Comparison of ENCODE assay signal across 13 cellular contexts in the genomic region with DNA sequence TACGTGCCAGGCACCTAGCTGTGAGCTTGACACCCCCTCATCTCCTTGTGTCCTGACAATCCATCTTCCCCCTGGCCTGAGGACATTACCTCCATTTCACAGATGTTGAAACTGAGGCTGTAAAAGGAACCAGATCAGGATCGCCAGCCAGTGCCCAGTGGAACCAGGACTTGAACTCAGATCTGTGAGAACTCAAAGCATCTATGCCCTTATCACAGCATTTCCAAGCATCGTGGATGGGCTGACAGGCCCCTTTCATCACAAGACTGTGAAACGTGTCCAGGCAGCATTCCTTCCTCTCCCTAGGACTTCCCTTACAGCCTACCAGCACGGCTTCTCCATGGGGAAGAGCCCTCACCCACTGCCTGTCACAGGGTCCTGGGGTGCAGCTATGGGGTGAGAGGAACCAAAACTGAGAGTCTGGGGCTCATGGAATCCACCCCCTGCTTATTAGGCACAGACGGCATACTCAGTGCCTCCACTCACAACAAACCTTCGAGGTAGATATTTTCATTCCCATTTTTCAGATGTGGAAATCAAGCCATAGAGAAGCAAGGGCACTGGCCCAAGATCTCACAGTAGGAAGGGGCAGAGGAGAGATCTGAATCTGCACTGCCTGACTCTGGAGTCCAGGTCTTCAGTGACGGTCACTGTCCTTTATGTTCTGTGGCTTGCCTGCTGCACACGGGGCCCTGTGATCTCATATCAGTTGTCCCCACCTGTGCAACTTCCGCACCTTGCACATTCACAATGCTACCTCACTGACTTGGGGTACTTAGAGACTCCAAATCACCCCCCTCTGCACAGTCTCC. TPM values are rescaled to one million over a fixed set of nuclear protein-coding genes. Genes with fewer than 3 reads are reported as not detected.
DNase-seq lines count a peak whose midpoint lies in the region; ATAC-seq and TF ChIP-seq lines count a peak whose summit lies in the region.
"Had no signal": no experiment of that assay in that cellular context is flagged by ENCODE, and none has a peak within 500 bp of the region (broad histone marks: within the 10 kb centered on the region; RNA-seq: fewer than 3 reads in every experiment).

No MANE protein-coding gene starts in this region.

- H3K4me1 Mint-ChIP-seq in dendritic cell treated with granulocyte-macrophage colony-stimulating factor and Interleukin-4, amounts not matched to agents 40 ng/mL and 50 ng/mL, for 4 days (ENCODE audit: low read depth) = peaks cover 93% of the 10 kb centered on the region

- no peak for ATAC-seq in lower lobe of right lung
- no peak for ATAC-seq in HG03442 (IDR thresholded peaks at IDR 0.05; ENCODE audit: unreplicated experiment)

- no peaks in the 10 kb centered on the region for H3K9me3 Mint-ChIP-seq in dendritic cell treated with granulocyte-macrophage colony-stimulating factor and Interleukin-4, amounts not matched to agents 40 ng/mL and 50 ng/mL, for 4 days
- H3K9me3 Mint-ChIP-seq: activated T-cell treated with anti-CD3 and anti-CD28 coated beads, Interleukin-2, amount 50 U/mL, for 24 hours had no signal

- peak overlapping the region; percentile 88 for H3K27ac Mint-ChIP-seq in dendritic cell treated with granulocyte-macrophage colony-stimulating factor and Interleukin-4, amounts not matched to agents 40 ng/mL and 50 ng/mL, for 4 days
- H3K27ac Mint-ChIP-seq: activated T-cell treated with anti-CD3 and anti-CD28 coated beads, Interleukin-2, amount 50 U/mL, for 24 hours; B cell; progenitor cell of endocrine pancreas had no signal

- H3K4me1 ChIP-seq in HUES48 (ENCODE audit: control insufficient read depth, insufficient read depth, low read length) = peaks cover 25% of the 10 kb centered on the region
- H3K4me1 ChIP-seq in lower lobe of right lung = peaks cover 90% of the 10 kb centered on the region
- H3K4me1 ChIP-seq in smooth muscle cell (ENCODE audit: low read depth) = peaks cover 7% of the 10 kb centered on the region

- intact Hi-C loops in dendritic cell treated with granulocyte-macrophage colony-stimulating factor and Interleukin-4, amounts not matched to agents 40 ng/mL and 50 ng/mL, for 4 days (cut with micrococcal nuclease) = loop anchor here (2.0 kb wide), 1 partner anchor 27 kb away; a partner anchor contains a TSS
- intact Hi-C loops in lower lobe of right lung (cut with DNase I) = no loop called here

- TF ChIP-seq CTCF in lower lobe of right lung (IDR thresholded peaks at IDR 0.05) (no peak), smooth muscle cell (IDR thresholded peaks at IDR 0.05; ENCODE audit: borderline replicate concordance, insufficient read depth, poor library complexity, severe bottlenecking) (no peak)

- no peaks in the 10 kb centered on the region for H3K9me3 ChIP-seq in HUES48 (ENCODE audit: control insufficient read depth, insufficient read depth, low read length)
- H3K9me3 ChIP-seq in lower lobe of right lung = no peaks in the 10 kb centered on the region
- H3K9me3 ChIP-seq in smooth muscle cell (replicated peaks; ENCODE audit: low read depth) = no peaks in the 10 kb centered on the region

- H3K79me2 ChIP-seq in smooth muscle cell (ENCODE audit: low read depth) = peaks cover 42% of the 10 kb centered on the region

- H2AFZ ChIP-seq in smooth muscle cell (ENCODE audit: low read depth) = no peak overlapping the region

- H3K4me3 ChIP-seq in HUES48 (ENCODE audit: low read depth, low read length) = no peak overlapping the region
- no peak overlapping the region for H3K4me3 ChIP-seq in lower lobe of right lung
- no peak overlapping the region for H3K4me3 ChIP-seq in smooth muscle cell

- WGBS in smooth muscle cell (ENCODE audit: low lambda C conversion rate) = 64% methylated on average over 10 of the region's 10 CpGs

- H3K27ac ChIP-seq in HUES48 (ENCODE audit: low read depth, low read length) = peak overlapping the region; percentile 43
- peak overlapping the region; percentile 83 for H3K27ac ChIP-seq in lower lobe of right lung
- peak overlapping the region; percentile 99 for H3K27ac ChIP-seq in smooth muscle cell (ENCODE audit: low read depth)

- H3K27me3 ChIP-seq in HUES48 (ENCODE audit: control insufficient read depth, insufficient read depth, low read length) (no peaks in the 10 kb centered on the region), lower lobe of right lung (ENCODE audit: low read depth) (no peaks in the 10 kb centered on the region), smooth muscle cell (ENCODE audit: low read depth) (no peaks in the 10 kb centered on the region)

- DNase-seq in lower lobe of right lung (no peak), smooth muscle cell (lab: John Stamatoyannopoulos, UW; ENCODE audit: unreplicated experiment) (no peak), NCI-H748 treated with DMSO at 0.1 percent for 48 hours (lab: John Stamatoyannopoulos, UW) (no peak), C1 segment of cervical spinal cord (lab: John Stamatoyannopoulos, UW) (no peak), anterior cingulate cortex (lab: John Stamatoyannopoulos, UW) (no peak)
- DNase-seq: activated T-cell treated with anti-CD3 and anti-CD28 coated beads, Interleukin-2, amount 50 U/mL, for 24 hours; stimulated activated CD4-positive, alpha-beta T cell treated with anti-CD3 and anti-CD28 coated beads, Interleukin-4, amount 100 ng/mL, for 24 hours; stimulated activated naive CD4-positive, alpha-beta T cell treated with Interleukin-2 at 50 U/mL for 16 hours had no signal

- H3K4me3 Mint-ChIP-seq in dendritic cell treated with granulocyte-macrophage colony-stimulating factor and Interleukin-4, amounts not matched to agents 40 ng/mL and 50 ng/mL, for 4 days = peak overlapping the region; percentile 33
- H3K4me3 Mint-ChIP-seq: activated T-cell treated with anti-CD3 and anti-CD28 coated beads, Interleukin-2, amount 50 U/mL, for 24 hours; B cell had no signal

- H3K36me3 Mint-ChIP-seq in dendritic cell treated with granulocyte-macrophage colony-stimulating factor and Interleukin-4, amounts not matched to agents 40 ng/mL and 50 ng/mL, for 4 days (ENCODE audit: low read depth) = peaks cover 92% of the 10 kb centered on the region

- peaks cover 2% of the 10 kb centered on the region for H3K27me3 Mint-ChIP-seq in dendritic cell treated with granulocyte-macrophage colony-stimulating factor and Interleukin-4, amounts not matched to agents 40 ng/mL and 50 ng/mL, for 4 days
- H3K27me3 Mint-ChIP-seq: activated T-cell treated with anti-CD3 and anti-CD28 coated beads, Interleukin-2, amount 50 U/mL, for 24 hours had no signal

- H3K36me3 ChIP-seq in HUES48 (ENCODE audit: control insufficient read depth, insufficient read depth, low read length) (no peaks in the 10 kb centered on the region), lower lobe of right lung (no peaks in the 10 kb centered on the region), smooth muscle cell (ENCODE audit: low read depth) (no peaks in the 10 kb centered on the region)

- H3K9ac ChIP-seq in HUES48 (ENCODE audit: low read depth, low read length) (no peak overlapping the region), smooth muscle cell (ENCODE audit: low read depth) (peak overlapping the region; percentile 15)

- H3K4me2 ChIP-seq in smooth muscle cell = peak overlapping the region; percentile 26

- H3F3A ChIP-seq in smooth muscle cell (ENCODE audit: low read depth) = peaks cover 35% of the 10 kb centered on the region

- no peaks in the 10 kb centered on the region for H4K20me1 ChIP-seq in smooth muscle cell (ENCODE audit: low read depth)

RNA-seq across cellular contexts. Expression of a gene that starts 26.8 kb away (rescaled TPM):
- total RNA-seq in lower lobe of right lung (25.6 TPM), smooth muscle cell (294 and 312 TPM in 2 replicates)
- 111 and 179 TPM in 2 replicates for polyA plus RNA-seq in smooth muscle cell
- total RNA-seq: progenitor cell of endocrine pancreas had no signal

Comparison
In these comparisons a context has a peak if more than half of its experiments do, and no peak if none do; other contexts are left out.
1. H3K27ac ChIP-seq: peak in every context shown above with its lines; median percentile 99 in smooth muscle cell; 83 in lower lobe of right lung; 43 in HUES48.
2. RNA of a gene that starts 26.8 kb away (total RNA-seq): 294 to 312 TPM in smooth muscle cell; 25.6 TPM in lower lobe of right lung (single experiment); every median in the first group is over 10 times any median in the second.